11 cellular contexts compared by ENCODE assay signal in the genomic region with DNA sequence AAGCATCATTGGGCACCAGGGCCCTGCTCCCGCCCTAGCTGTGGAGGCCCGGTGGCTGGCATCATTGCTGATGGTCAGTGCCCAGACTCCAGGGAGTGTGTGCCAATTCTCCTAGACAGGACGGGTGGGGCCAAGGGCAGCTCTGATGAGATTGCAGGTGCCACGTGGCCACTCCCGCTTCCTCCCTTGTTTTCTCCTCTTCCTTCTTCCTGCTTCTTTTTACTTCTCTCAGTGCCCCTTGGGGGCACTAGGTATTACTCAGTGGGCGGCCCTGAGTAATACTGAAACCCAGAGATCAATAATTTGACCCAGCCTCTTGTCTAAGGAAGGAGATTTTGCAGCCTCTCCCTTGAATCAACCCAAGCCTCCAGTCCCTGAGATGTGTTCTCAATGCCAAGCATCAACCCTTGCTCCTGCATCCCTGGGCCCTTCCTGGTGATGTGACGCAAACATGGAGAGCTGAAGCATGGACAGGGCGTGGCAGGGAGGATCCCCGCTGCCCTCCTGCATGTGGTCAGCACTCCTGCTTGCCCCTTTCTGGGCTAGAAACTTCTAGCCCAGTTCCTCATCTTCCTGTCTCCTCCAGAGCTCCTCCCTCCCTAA. TPM values are rescaled to one million over a fixed set of nuclear protein-coding genes. Genes with fewer than 3 reads are reported as not detected.
DNase-seq lines count a peak whose midpoint lies in the region; ATAC-seq and TF ChIP-seq lines count a peak whose summit lies in the region.
"Had no signal": no experiment of that assay in that cellular context is flagged by ENCODE, and none has a peak within 500 bp of the region (broad histone marks: within the 10 kb centered on the region; RNA-seq: fewer than 3 reads in every experiment).

No MANE protein-coding gene starts in this region.

- no peak overlapping the region for H3K27ac ChIP-seq in OCI-LY3 (ENCODE audit: low read length)
- no peak overlapping the region for H3K27ac ChIP-seq in sigmoid colon
- H3K27ac ChIP-seq: SK-N-MC had no signal

- H3K4me2 ChIP-seq in OCI-LY3 (ENCODE audit: low read length): peak overlapping the region; percentile 86

- H3K4me3 ChIP-seq in OCI-LY3 (ENCODE audit: low read length) (peak overlapping the region; percentile 56), sigmoid colon (no peak overlapping the region)
- H3K4me3 ChIP-seq: SK-N-MC had no signal

- H3K9ac ChIP-seq in OCI-LY3 (ENCODE audit: low read length): peak overlapping the region; percentile 26

- TF ChIP-seq CTCF in GM13976 (IDR thresholded peaks at IDR 0.05; ENCODE audit: borderline replicate concordance, control extremely low read depth, extremely low read depth, insufficient read depth, missing control alignments): no peak
- no peak for TF ChIP-seq CTCF in OCI-LY3 (IDR thresholded peaks at IDR 0.05; ENCODE audit: low read depth, low read length)
- no peak for TF ChIP-seq CTCF in sigmoid colon (IDR thresholded peaks at IDR 0.05)

- no peaks in the 10 kb centered on the region for H3K9me3 ChIP-seq in OCI-LY3 (ENCODE audit: insufficient read depth, low read length)
- H3K9me3 ChIP-seq in sigmoid colon: no peaks in the 10 kb centered on the region

- H3K36me3 ChIP-seq in OCI-LY3 (replicated peaks; ENCODE audit: low read depth, low read length): no peaks in the 10 kb centered on the region
- H3K36me3 ChIP-seq in sigmoid colon: peaks cover 0 to 4% (median 0%) of the 10 kb centered on the region in 4 donors

- in situ Hi-C loops in GM13976 (cut with MboI; ENCODE audit: low sequenced_read_pairs, unreplicated experiment): no loop called here

- no peak for TF ChIP-seq EP300 in sigmoid colon (IDR thresholded peaks at IDR 0.05)

- TF ChIP-seq POLR2A in sigmoid colon (IDR thresholded peaks at IDR 0.05): no peak

- H4K20me1 ChIP-seq in OCI-LY3 (ENCODE audit: insufficient read depth, low read length): no peaks in the 10 kb centered on the region

- H3K79me2 ChIP-seq in OCI-LY3 (ENCODE audit: low read length): no peaks in the 10 kb centered on the region

- 19 to 51% methylated on average over 9 of the region's 9 CpGs for WGBS in sigmoid colon, 2 donors

- ATAC-seq in HG03025 (IDR thresholded peaks at IDR 0.05; ENCODE audit: low FRiP score, unreplicated experiment): no peak
- no peak for ATAC-seq in GM21526 (IDR thresholded peaks at IDR 0.05; ENCODE audit: low FRiP score, unreplicated experiment)

- peaks cover 21% of the 10 kb centered on the region for H3K4me1 ChIP-seq in OCI-LY3 (ENCODE audit: low read length)
- H3K4me1 ChIP-seq in sigmoid colon: no peaks in the 10 kb centered on the region

- H3K27me3 ChIP-seq in OCI-LY3 (ENCODE audit: low read depth, low read length) (peaks cover 18% of the 10 kb centered on the region), sigmoid colon (no peaks in the 10 kb centered on the region)

- peak overlapping the region; percentile 70 for H2AFZ ChIP-seq in OCI-LY3 (ENCODE audit: low read depth, low read length)

- intact Hi-C loops in cardiac septum (cut with DNase I): no loop called here
- intact Hi-C loops in sigmoid colon (cut with DNase I): no loop called here

- DNase-seq in GM13976 (ENCODE audit: low spot score): peak; percentile 12
- DNase-seq in cardiac septum (ENCODE audit: low spot score): peak; percentile 77
- DNase-seq in sigmoid colon: peak; percentile 62
- DNase-seq in NCI-H526 treated with DMSO at 0.1 percent for 48 hours (lab: John Stamatoyannopoulos, UW): no peak
- DNase-seq: DND-41; NCI-H187; stimulated activated CD4-positive, alpha-beta T cell treated with anti-CD3 and anti-CD28 coated beads, Interleukin-2, amount 100 ng/mL, for 24 hours had no signal

RNA-seq across cellular contexts. Expression of a gene that starts 32.4 kb away (rescaled TPM):
- total RNA-seq in cardiac septum (195 TPM), sigmoid colon (10 to 100 TPM in 2 of 4 donors, 1 to 10 TPM in 2; 6.7 to 14.3 (median 11.4) TPM)
- 10 to 100 TPM; 10.8 to 26.8 (median 14.3) TPM for polyA plus RNA-seq in sigmoid colon

Comparison
In these comparisons a context has a peak if more than half of its experiments do, and no peak if none do; other contexts are left out.
1. RNA of a gene that starts 32.4 kb away (total RNA-seq): 195 TPM in cardiac septum (single experiment); 6.7 to 14.3 TPM in sigmoid colon; every median in the first group is over 10 times any median in the second.